Comparison of ENCODE assay signal across 17 cellular contexts in the genomic region with DNA sequence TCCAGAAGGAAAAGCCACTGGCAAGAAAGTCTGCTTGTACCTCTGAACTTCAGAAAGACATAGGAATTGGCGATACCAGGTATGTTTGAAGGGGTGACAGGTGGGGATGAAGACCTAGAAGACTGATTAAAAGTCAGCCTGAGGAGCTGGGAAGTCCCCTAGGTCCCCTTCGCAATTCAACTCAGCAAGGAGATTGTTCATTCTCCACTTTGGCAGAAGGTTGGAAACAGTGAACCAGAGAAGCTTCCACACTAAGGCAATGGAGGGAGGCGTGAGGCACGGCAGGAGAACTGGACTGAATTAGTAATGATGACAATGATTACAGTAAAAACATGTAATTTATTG.
A peak's percentile ranks its signal among the peaks of the same experiment; 100 is the strongest.
DNase-seq lines count a peak whose midpoint lies in the region; ATAC-seq and TF ChIP-seq lines count a peak whose summit lies in the region.
"Had no signal": no experiment of that assay in that cellular context is flagged by ENCODE, and none has a peak within 500 bp of the region (broad histone marks: within the 10 kb centered on the region; RNA-seq: fewer than 3 reads in every experiment).

No MANE protein-coding gene starts in this region.

- H2AFZ ChIP-seq in MM.1S (ENCODE audit: low read length), result no peak overlapping the region

- H4K20me1 ChIP-seq in MM.1S (ENCODE audit: insufficient read depth, low read length), result no peaks in the 10 kb centered on the region

- peaks cover 17% of the 10 kb centered on the region for H3K4me1 ChIP-seq in MM.1S (ENCODE audit: low read length)
- no peaks in the 10 kb centered on the region for H3K4me1 ChIP-seq in SJCRH30
- H3K4me1 ChIP-seq: BE2C, body of pancreas, gastroesophageal sphincter had no signal

- H3K4me3 ChIP-seq in MM.1S (ENCODE audit: low read length), result 0 out of 2 replicates have a peak overlapping the region, but pooled peaks have one; percentile 6
- H3K4me3 ChIP-seq in SJCRH30, result no peak overlapping the region
- H3K4me3 ChIP-seq: body of pancreas, gastroesophageal sphincter had no signal

- H3K27ac ChIP-seq in MM.1S (ENCODE audit: low read length), result peak overlapping the region; percentile 44; the same call in 1 of the 2 replicates
- H3K27ac ChIP-seq in SJCRH30, result no peak overlapping the region
- H3K27ac ChIP-seq: body of pancreas, gastroesophageal sphincter had no signal

- H3K9me2 ChIP-seq in MM.1S (replicated peaks; ENCODE audit: insufficient read depth, low read length), result no peaks in the 10 kb centered on the region

- peak overlapping the region; percentile 74 for H3K4me2 ChIP-seq in MM.1S (ENCODE audit: low read depth, low read length)

- no peak overlapping the region for H3K9ac ChIP-seq in MM.1S (ENCODE audit: low read length)

- ATAC-seq in GM18909 (IDR thresholded peaks at IDR 0.05; ENCODE audit: poor library complexity, unreplicated experiment), result peak; percentile 42
- peak; percentile 44 for ATAC-seq in GM21723 (IDR thresholded peaks at IDR 0.05; ENCODE audit: unreplicated experiment)
- ATAC-seq in HG03060 (IDR thresholded peaks at IDR 0.05; ENCODE audit: low read depth, unreplicated experiment), result peak; percentile 16
- ATAC-seq: body of pancreas, gastroesophageal sphincter, left colon, Panc1, right cardiac atrium had no signal

- TF ChIP-seq CTCF in MM.1S (IDR thresholded peaks at IDR 0.05; ENCODE audit: low read length), result no peak

- H3F3A ChIP-seq in MM.1S (ENCODE audit: insufficient read depth, low read length), result peaks cover 12% of the 10 kb centered on the region

- H3K36me3 ChIP-seq in MM.1S (replicated peaks; ENCODE audit: insufficient read depth, low read length) (no peaks in the 10 kb centered on the region), SJCRH30 (no peaks in the 10 kb centered on the region)
- H3K36me3 ChIP-seq: BE2C, gastroesophageal sphincter had no signal

- no peaks in the 10 kb centered on the region for H3K79me2 ChIP-seq in MM.1S (ENCODE audit: low read length)

- H3K27me3 ChIP-seq in MM.1S (replicated peaks; ENCODE audit: insufficient read depth, low read length) (no peaks in the 10 kb centered on the region), SJCRH30 (no peaks in the 10 kb centered on the region)
- H3K27me3 ChIP-seq: BE2C, body of pancreas, gastroesophageal sphincter had no signal

- H3K9me3 ChIP-seq in MM.1S (replicated peaks; ENCODE audit: insufficient read depth, low read length) (no peaks in the 10 kb centered on the region), SJCRH30 (replicated peaks) (no peaks in the 10 kb centered on the region)
- H3K9me3 ChIP-seq: BE2C, body of pancreas, gastroesophageal sphincter had no signal

- DNase-seq in MM.1S (no peak), DMS 273 (lab: John Stamatoyannopoulos, UW; ENCODE audit: unreplicated experiment) (no peak), SJCRH30 (no peak), mucosa of gallbladder (ENCODE audit: low spot score) (no peak)
- no peak for DNase-seq in central memory CD4-positive, alpha-beta T cell
- DNase-seq: activated CD4-positive, alpha-beta T cell treated with anti-CD3 and anti-CD28 coated beads, Interleukin-2, amount 50 U/mL, for 1 hour; BE2C; body of pancreas; left colon; naive B cell; NCI-H226; right cardiac atrium had no signal
